ENCODE assay signal across 19 cellular contexts in the genomic region with DNA sequence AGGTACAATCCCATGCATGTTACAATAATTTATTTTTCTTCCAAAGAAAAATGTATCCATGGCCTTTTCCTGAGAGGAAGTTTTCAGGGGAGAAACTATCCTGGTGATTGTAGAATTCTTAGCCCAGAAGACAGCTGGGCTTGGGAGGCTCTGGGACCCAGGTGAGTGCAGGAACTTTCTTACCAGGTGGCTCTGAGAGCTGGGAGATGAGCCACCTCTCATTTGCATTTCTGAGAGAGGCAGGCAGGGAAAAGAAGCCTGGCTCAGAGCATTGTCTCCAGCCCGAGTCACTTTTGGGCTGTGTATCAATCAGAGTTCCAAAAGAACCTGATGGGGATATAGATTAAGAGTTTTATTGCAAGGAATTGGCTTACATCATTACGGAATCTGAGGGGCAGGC. TPM values are rescaled to one million over a fixed set of nuclear protein-coding genes. Genes with fewer than 3 reads are reported as not detected.
DNase-seq lines count a peak whose midpoint lies in the region; ATAC-seq and TF ChIP-seq lines count a peak whose summit lies in the region.
"Had no signal": no experiment of that assay in that cellular context is flagged by ENCODE, and none has a peak within 500 bp of the region (broad histone marks: within the 10 kb centered on the region; RNA-seq: fewer than 3 reads in every experiment).

No MANE protein-coding gene starts in this region.

- H3K27me3 ChIP-seq in HUES48 (ENCODE audit: control insufficient read depth, insufficient read depth, low read length) (no peaks in the 10 kb centered on the region), foreskin keratinocyte (peaks cover 20% of the 10 kb centered on the region)

- intact Hi-C loops in OCI-LY7 (cut with micrococcal nuclease; ENCODE audit: unreplicated experiment) = loop anchor here (10.0 kb wide), 1 partner anchor 636 kb away; no protein-coding TSS in a partner anchor

- no peak overlapping the region for H3K9ac ChIP-seq in HUES48 (ENCODE audit: low read depth, low read length)

- no peak overlapping the region for H3K4me2 ChIP-seq in OCI-LY7 (ENCODE audit: low read length)
- H3K4me2 ChIP-seq: A549 had no signal

- no peak for TF ChIP-seq CTCF in foreskin keratinocyte (conservative IDR thresholded peaks at IDR 0.05)
- TF ChIP-seq CTCF in progenitor cell of endocrine pancreas (IDR thresholded peaks at IDR 0.05; ENCODE audit: unreplicated experiment) = no peak
- no peak for TF ChIP-seq CTCF in OCI-LY7 (conservative IDR thresholded peaks at IDR 0.05; ENCODE audit: low read length)

- no peaks in the 10 kb centered on the region for H3K36me3 Mint-ChIP-seq in progenitor cell of endocrine pancreas (ENCODE audit: insufficient read depth)

- no peak overlapping the region for H2AFZ ChIP-seq in OCI-LY7 (ENCODE audit: low read length)

- no peaks in the 10 kb centered on the region for H3K9me3 Mint-ChIP-seq in progenitor cell of endocrine pancreas (ENCODE audit: low read depth)
- H3K9me3 Mint-ChIP-seq: CD4-positive, alpha-beta T cell had no signal

- H3K27me3 Mint-ChIP-seq in progenitor cell of endocrine pancreas = no peaks in the 10 kb centered on the region

- no peaks in the 10 kb centered on the region for H3K79me2 ChIP-seq in OCI-LY7 (ENCODE audit: insufficient read depth, low read depth, low read length)

- H3K36me3 ChIP-seq in HUES48 (ENCODE audit: control insufficient read depth, insufficient read depth, low read length) (no peaks in the 10 kb centered on the region), OCI-LY7 (ENCODE audit: insufficient read depth, low read length) (no peaks in the 10 kb centered on the region)

- H3K9me3 ChIP-seq in HUES48 (ENCODE audit: control insufficient read depth, insufficient read depth, low read length) (no peaks in the 10 kb centered on the region), OCI-LY7 (ENCODE audit: low read length) (no peaks in the 10 kb centered on the region)
- H3K9me3 ChIP-seq: A549 had no signal

- H3K4me1 ChIP-seq in HUES48 (ENCODE audit: control insufficient read depth, insufficient read depth, low read length) = peaks cover 44% of the 10 kb centered on the region
- no peaks in the 10 kb centered on the region for H3K4me1 ChIP-seq in foreskin keratinocyte
- no peaks in the 10 kb centered on the region for H3K4me1 ChIP-seq in OCI-LY7 (ENCODE audit: insufficient read depth, low read length, poor library complexity, severe bottlenecking)
- H3K4me1 ChIP-seq: A549 had no signal

- POLR2A ChIA-PET in OCI-LY7 (lab: Charles Lee) = interaction anchor here (0.5 kb wide), 1 partner anchor 210 kb away, joined by 3 read pairs; no protein-coding TSS in a partner anchor

- H3K4me1 Mint-ChIP-seq in progenitor cell of endocrine pancreas (ENCODE audit: low read depth) = peaks cover 83% of the 10 kb centered on the region

- no peak overlapping the region for H3K4me3 Mint-ChIP-seq in progenitor cell of endocrine pancreas (ENCODE audit: low read depth)
- H3K4me3 Mint-ChIP-seq: CD4-positive, alpha-beta T cell had no signal

- CTCF ChIA-PET in OCI-LY7 (lab: Charles Lee; ENCODE audit: unreplicated experiment) = no interaction called here

- no peaks in the 10 kb centered on the region for H3K9me2 ChIP-seq in OCI-LY7 (ENCODE audit: insufficient read depth, low read length)

- DNase-seq in NCI-H2171 treated with DMSO at 0.1 percent for 48 hours (lab: John Stamatoyannopoulos, UW) = peak; percentile 20
- no peak for DNase-seq in NCI-H2171 (lab: John Stamatoyannopoulos, UW)
- no peak for DNase-seq in foreskin keratinocyte
- no peak for DNase-seq in progenitor cell of endocrine pancreas (ENCODE audit: low spot score, unreplicated experiment)
- no peak for DNase-seq in OCI-LY7 (ENCODE audit: low spot score)
- DNase-seq: CD4-positive, alpha-beta T cell; DMS153; EL; GOT3; KBM-7; NCI-H1105 treated with DMSO at 0.1 percent for 48 hours; NCI-H2029; NCI-H510A; SHP77 had no signal

- H3K4me3 ChIP-seq in HUES48 (ENCODE audit: low read depth, low read length) = no peak overlapping the region
- no peak overlapping the region for H3K4me3 ChIP-seq in OCI-LY7 (ENCODE audit: low read depth, low read length, poor library complexity, severe bottlenecking)
- H3K4me3 ChIP-seq: A549, SK-N-MC had no signal

- no TSS peak for BruUV-seq in OCI-LY7 (replicated peaks; lab: Mats Ljungman, UMichigan)

- H4K20me1 ChIP-seq in OCI-LY7 (ENCODE audit: insufficient read depth, low read length) = no peaks in the 10 kb centered on the region

- peak overlapping the region; percentile 90 for H3K27ac Mint-ChIP-seq in progenitor cell of endocrine pancreas
- H3K27ac Mint-ChIP-seq: CD4-positive, alpha-beta T cell had no signal

- ATAC-seq in foreskin keratinocyte (peak; percentile 20), HG03378 (IDR thresholded peaks at IDR 0.05; ENCODE audit: unreplicated experiment) (no peak)
- ATAC-seq: A549, HepG2 had no signal

- peak overlapping the region; percentile 41 for H3K27ac ChIP-seq in HUES48 (ENCODE audit: low read depth, low read length)
- H3K27ac ChIP-seq in foreskin keratinocyte = no peak overlapping the region
- no peak overlapping the region for H3K27ac ChIP-seq in OCI-LY7 (ENCODE audit: low read depth, low read length, poor library complexity, severe bottlenecking)
- H3K27ac ChIP-seq: A549, SK-N-MC had no signal

RNA-seq across cellular contexts. Expression of a gene that starts 52.7 kb away (rescaled TPM):
- total RNA-seq in foreskin keratinocyte = 30.0 and 32.1 TPM in 2 replicates
- polyA plus RNA-seq in foreskin keratinocyte = 21.8 and 23.9 TPM in 2 replicates
- 39.0 and 39.2 TPM in 2 replicates for total RNA-seq in progenitor cell of endocrine pancreas
- 22.2 and 26.5 TPM in 2 replicates for total RNA-seq in OCI-LY7 (2014; rRNA removed; shearing (Covaris generic))
- total RNA-seq in OCI-LY7 (2022) = 35.2 and 35.3 TPM in 2 replicates

RNA-seq across cellular contexts. Expression of a gene that starts 53.0 kb away (rescaled TPM):
- total RNA-seq in foreskin keratinocyte (220 and 254 TPM in 2 replicates), progenitor cell of endocrine pancreas (153 and 163 TPM in 2 replicates), OCI-LY7 (2022) (234 and 279 TPM in 2 replicates)
- polyA plus RNA-seq in foreskin keratinocyte = 340 and 400 TPM in 2 replicates
- total RNA-seq in OCI-LY7 (2014; rRNA removed; shearing (Covaris generic)) = 97.5 and 106 TPM in 2 replicates
